ENCODE assay signal across 8 cellular contexts in the genomic region with DNA sequence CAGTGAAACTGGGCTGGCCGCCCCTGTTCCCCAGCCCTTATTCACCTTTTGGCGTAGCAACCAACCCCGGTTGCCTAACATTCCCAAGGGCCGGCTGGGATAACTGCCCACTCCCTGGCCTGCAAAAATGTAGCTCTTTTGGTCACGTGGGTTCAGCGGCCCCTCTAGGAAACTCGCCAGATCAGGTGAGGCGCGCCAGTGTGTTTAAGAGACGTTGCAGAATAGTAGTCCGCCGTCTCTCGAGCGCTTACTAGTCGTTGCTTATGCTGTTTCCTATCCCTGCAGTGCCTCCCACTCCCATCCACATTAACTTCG. TPM values are rescaled to one million over a fixed set of nuclear protein-coding genes. Genes with fewer than 3 reads are reported as not detected.
DNase-seq lines count a peak whose midpoint lies in the region; ATAC-seq and TF ChIP-seq lines count a peak whose summit lies in the region.

No MANE protein-coding gene starts in this region.

- peaks cover 9 to 18% of the 10 kb centered on the region in 2 experiments; a peak in 3 of 4 replicates for H3K4me1 ChIP-seq in HCT116 (ENCODE audit: control insufficient read depth in 1 of 2, insufficient read depth in 2 of 2, low read length in 2 of 2)
- H3K4me1 ChIP-seq in lung (ENCODE audit: control insufficient read depth in 2 of 2, insufficient read depth in 2 of 2, low read length in 2 of 2): peaks cover 2 to 14% of the 10 kb centered on the region in 2 donors

- H3K27me3 ChIP-seq in HCT116 (ENCODE audit: insufficient read depth, low read length) (no peaks in the 10 kb centered on the region), lung (ENCODE audit: control insufficient read depth, insufficient read depth) (no peaks in the 10 kb centered on the region)

- no peak for TF ChIP-seq RAD21 in HCT116 (IDR thresholded peaks at IDR 0.05; ENCODE audit: low read depth)

- TF ChIP-seq CTCF in HCT116 (IDR thresholded peaks at IDR 0.05 in 2 of 3, conservative IDR thresholded peaks at IDR 0.05 in 1 of 3; ENCODE audit: borderline replicate concordance in 1 of 3, insufficient read depth in 1 of 3, low read depth in 2 of 3, low read length in 2 of 3): no peak
- no peak for TF ChIP-seq CTCF in lung (IDR thresholded peaks at IDR 0.05; ENCODE audit: control extremely low read depth, extremely low read depth)

- DNase-seq in COLO829 (ENCODE audit: low spot score): peak; percentile 40
- DNase-seq in HCT116 (ENCODE audit: low read depth, low spot score): peak; percentile 28
- DNase-seq in NCI-H345 treated with DMSO at 0.1 percent for 48 hours (lab: John Stamatoyannopoulos, UW; ENCODE audit: unreplicated experiment): peak; percentile 21
- peak; percentile 39 for DNase-seq in activated CD4-positive, alpha-beta T cell treated with anti-CD3 and anti-CD28 coated beads, Interleukin-2, amount 50 U/mL, for 1 hour
- DNase-seq in effector CD4-positive, alpha-beta T cell: peak; percentile 35
- DNase-seq in lung (ENCODE audit: low spot score): peak; percentile 84
- peak; percentile 32 to 49 (median 43) for DNase-seq in stimulated activated CD4-positive, alpha-beta T cell treated with anti-CD3 and anti-CD28 coated beads, TNF-alpha, amount 100 ng/mL, for 48 hours (ENCODE audit: low read depth in 3 of 3)

- RAD21 ChIA-PET in HCT116 (lab: Charles Lee; ENCODE audit: low non-redundant PET in 1 of 2, low total read pairs in 2 of 2, uncharacterized antibody in 2 of 2, unreplicated experiment in 2 of 2): no interaction called here

- intact Hi-C loops in HCT116 (cut with micrococcal nuclease): loop anchor here (5.0 kb wide), 1 partner anchor 601 kb away; a partner anchor contains a TSS

- peak overlapping the region; percentile 76 to 87 for H3K4me3 ChIP-seq in HCT116 (replicated peaks in 1 of 2; ENCODE audit: low read depth in 1 of 2, low read length in 2 of 2)
- H3K4me3 ChIP-seq in lung: peak overlapping the region; percentile 87

- H3K79me2 ChIP-seq in HCT116 (ENCODE audit: insufficient read depth, low read length): peaks cover 69% of the 10 kb centered on the region

- peak overlapping the region; percentile 77 for H3K27ac ChIP-seq in HCT116 (ENCODE audit: low read depth, low read length)
- H3K27ac ChIP-seq in lung (ENCODE audit: low read depth in 1 of 2, low read length in 1 of 2): peak overlapping the region; percentile 87 to 98

- peak overlapping the region; percentile 92 for H3K4me2 ChIP-seq in HCT116 (ENCODE audit: low read length)

- POLR2A ChIA-PET in HCT116 (lab: Charles Lee): interaction anchor here (1.2 to 1.8 kb wide), 2 partner anchors 9 to 724 kb away, joined by 4 to 5 read pairs; a partner anchor contains a TSS

- ATAC-seq in HCT116: peak; percentile 10
- ATAC-seq in lung (ENCODE audit: insufficient read depth, low FRiP score): peak; percentile 3
- no peak for ATAC-seq in HG03565 (IDR thresholded peaks at IDR 0.05; ENCODE audit: unreplicated experiment)

- WGBS in lung, 2 donors: 0 to 1% methylated on average over 16 of the region's 16 CpGs

- peak overlapping the region; percentile 42 for H2AFZ ChIP-seq in HCT116 (ENCODE audit: low read depth, low read length, poor library complexity, severe bottlenecking)

- H3K9ac ChIP-seq in HCT116 (ENCODE audit: low read length): peak overlapping the region; percentile 81

- no peak for TF ChIP-seq POLR2A in HCT116 (IDR thresholded peaks at IDR 0.05; ENCODE audit: borderline replicate concordance, extremely low read depth, insufficient read depth, insufficient read length)

- H3K9me3 ChIP-seq in HCT116 (ENCODE audit: control insufficient read depth in 1 of 2, insufficient read depth in 1 of 2, low read depth in 1 of 2, low read length in 2 of 2) (no peaks in the 10 kb centered on the region), lung (ENCODE audit: control insufficient read depth in 2 of 2, insufficient read depth in 1 of 2, low read length in 1 of 2) (no peaks in the 10 kb centered on the region)

- H4K20me1 ChIP-seq in HCT116 (ENCODE audit: insufficient read depth): no peaks in the 10 kb centered on the region; the same call in 1 of the 2 replicates

- peaks cover 10% of the 10 kb centered on the region in 2 experiments; a peak in 3 of 4 replicates for H3K36me3 ChIP-seq in HCT116 (ENCODE audit: control insufficient read depth in 1 of 2, insufficient read depth in 2 of 2, low read length in 2 of 2)
- H3K36me3 ChIP-seq in lung (ENCODE audit: control insufficient read depth in 2 of 2, insufficient read depth in 2 of 2, low read length in 2 of 2): peaks cover 0 to 2% of the 10 kb centered on the region in 2 donors

- BruUV-seq in HCT116 (replicated peaks; lab: Mats Ljungman, UMichigan): no TSS peak

- no peaks in the 10 kb centered on the region for H3K9me2 ChIP-seq in HCT116 (ENCODE audit: insufficient read depth)

- CTCF ChIA-PET in HCT116 (lab: Charles Lee): interaction anchor here (0.8 to 1.7 kb wide), 5 partner anchors 45 to 639 kb away, joined by 3 to 5 read pairs (median 4); no protein-coding TSS in a partner anchor

TF ChIP-seq in HCT116, 20 proteins besides CTCF, POLR2A, EP300 and RAD21:
- TF ChIP-seq, protein P1, sequence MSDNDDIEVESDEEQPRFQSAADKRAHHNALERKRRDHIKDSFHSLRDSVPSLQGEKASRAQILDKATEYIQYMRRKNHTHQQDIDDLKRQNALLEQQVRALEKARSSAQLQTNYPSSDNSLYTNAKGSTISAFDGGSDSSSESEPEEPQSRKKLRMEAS (IDR thresholded peaks at IDR 0.05): peak; percentile 50
- TF ChIP-seq SIN3A (IDR thresholded peaks at IDR 0.05; ENCODE audit: low read depth): no peak; the same call in 1 of the 2 replicates

RNA-seq across cellular contexts. Expression of a gene that starts 0.6 kb away (rescaled TPM):
- 43.3 TPM for total RNA-seq in HCT116 (2021; ENCODE audit: unreplicated experiment)
- 18.3 and 25.2 TPM in 2 replicates for polyA plus RNA-seq in HCT116 (2012)
- total RNA-seq in lung: 10 to 100 TPM; 28.0 to 88.8 TPM
- 10 to 100 TPM; 11.3 to 16.9 TPM for polyA plus RNA-seq in lung

RNA-seq across cellular contexts. Expression of a gene that starts 1.3 kb away (rescaled TPM):
- total RNA-seq in HCT116 (2021; ENCODE audit: unreplicated experiment) (27.5 TPM), lung (10 to 100 TPM; 20.0 to 54.0 TPM)
- 8.1 and 10.5 TPM in 2 replicates for polyA plus RNA-seq in HCT116 (2012)
- polyA plus RNA-seq in lung: 10 to 100 TPM; 10.2 to 14.0 TPM

Comparison
In these comparisons a context has a peak if more than half of its experiments do, and no peak if none do; other contexts are left out.
1. DNase-seq: peak in every context shown above with its lines; median percentile 84 in lung; 43 in stimulated activated CD4-positive, alpha-beta T cell treated with anti-CD3 and anti-CD28 coated beads, TNF-alpha, amount 100 ng/mL, for 48 hours; 40 in COLO829; 39 in activated CD4-positive, alpha-beta T cell treated with anti-CD3 and anti-CD28 coated beads, Interleukin-2, amount 50 U/mL, for 1 hour; 35 in effector CD4-positive, alpha-beta T cell; 28 in HCT116; 21 in NCI-H345 treated with DMSO at 0.1 percent for 48 hours.